ENCODE assay signal across 14 cellular contexts in the genomic region with DNA sequence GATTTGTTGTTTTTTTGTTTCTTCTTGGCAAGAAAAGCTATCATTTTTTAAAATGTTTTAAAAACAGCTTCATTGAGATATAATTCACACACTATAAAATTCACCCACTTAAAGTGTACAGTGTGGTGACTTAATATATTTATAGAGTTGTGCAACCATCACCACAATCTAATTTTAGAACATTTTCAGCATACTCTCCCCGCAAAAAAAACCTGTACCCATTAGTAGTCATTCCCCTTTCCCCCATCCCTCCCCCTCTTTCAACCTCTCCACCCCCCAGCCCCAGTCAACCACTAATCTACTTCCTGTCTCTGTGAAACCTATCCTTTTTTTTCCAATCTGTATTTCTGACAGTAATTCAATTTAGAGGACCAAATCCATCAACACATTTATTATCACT. TPM values are rescaled to one million over a fixed set of nuclear protein-coding genes. Genes with fewer than 3 reads are reported as not detected.
A peak's percentile ranks its signal among the peaks of the same experiment; 100 is the strongest.
DNase-seq lines count a peak whose midpoint lies in the region; ATAC-seq and TF ChIP-seq lines count a peak whose summit lies in the region.
"Had no signal": no experiment of that assay in that cellular context is flagged by ENCODE, and none has a peak within 500 bp of the region (broad histone marks: within the 10 kb centered on the region; RNA-seq: fewer than 3 reads in every experiment).

No MANE protein-coding gene starts in this region.

- DNase-seq in GM13976 (ENCODE audit: low spot score), result peak; percentile 24
- DNase-seq in LHCN-M2 (ENCODE audit: low read depth), result peak; percentile 4
- peak; percentile 46 for DNase-seq in fibroblast of gingiva (ENCODE audit: low read depth)
- no peak for DNase-seq in dedifferentiated amniotic fluid mesenchymal stem cell (ENCODE audit: extremely low spot score)
- no peak for DNase-seq in HuH-7 (ENCODE audit: low spot score)
- DNase-seq in HuH-7.5 (ENCODE audit: low spot score), result no peak
- DNase-seq in ascending aorta (ENCODE audit: low spot score in 2 of 2), result no peak
- DNase-seq: activated gamma-delta T cell treated with Interleukin-2 at 50 U/mL for 16 hours, mesendoderm, spleen, T-helper 1 cell had no signal

- no peak for TF ChIP-seq CTCF in GM13976 (IDR thresholded peaks at IDR 0.05; ENCODE audit: borderline replicate concordance, control extremely low read depth, extremely low read depth, insufficient read depth, missing control alignments)
- no peak for TF ChIP-seq CTCF in ascending aorta (IDR thresholded peaks at IDR 0.05)

- no peak overlapping the region for H3K4me3 ChIP-seq in ascending aorta
- H3K4me3 ChIP-seq: spleen, suprapubic skin had no signal

- no peaks in the 10 kb centered on the region for H3K27me3 ChIP-seq in ascending aorta
- H3K27me3 ChIP-seq: spleen, suprapubic skin had no signal

- no peaks in the 10 kb centered on the region for H3K9me3 ChIP-seq in ascending aorta
- H3K9me3 ChIP-seq: suprapubic skin had no signal

- ATAC-seq in GM21786 (IDR thresholded peaks at IDR 0.05; ENCODE audit: unreplicated experiment), result peak; percentile 64

- intact Hi-C loops in ascending aorta (cut with DNase I), result no loop called here

- no peak overlapping the region for H3K27ac ChIP-seq in ascending aorta
- H3K27ac ChIP-seq: spleen, suprapubic skin had no signal

- no peaks in the 10 kb centered on the region for H3K4me1 ChIP-seq in ascending aorta
- H3K4me1 ChIP-seq: spleen had no signal

- H3K36me3 ChIP-seq in ascending aorta, result no peaks in the 10 kb centered on the region
- H3K36me3 ChIP-seq: spleen, suprapubic skin had no signal

- in situ Hi-C loops in GM13976 (cut with MboI; ENCODE audit: low sequenced_read_pairs, unreplicated experiment), result no loop called here

RNA-seq across cellular contexts. Expression of gene ZC3H11B, which starts 30.6 kb away (rescaled TPM):
- 0.32 TPM in 1 of 2 replicates, not detected in the other for total RNA-seq in LHCN-M2 (2014; rRNA removed)
- not detected for polyA plus RNA-seq in LHCN-M2 (2012)
- total RNA-seq in ascending aorta, result not detected
- total RNA-seq: fibroblast of villous mesenchyme had no signal

Comparison
In these comparisons a context has a peak if more than half of its experiments do, and no peak if none do; other contexts are left out.
1. DNase-seq: peak in GM13976 (single experiment), LHCN-M2 (single experiment) and fibroblast of gingiva (single experiment); none in dedifferentiated amniotic fluid mesenchymal stem cell (single experiment), HuH-7 (single experiment), HuH-7.5 (single experiment) and ascending aorta (0 of 2).